Comparison of ENCODE assay signal across 18 cellular contexts in the genomic region with DNA sequence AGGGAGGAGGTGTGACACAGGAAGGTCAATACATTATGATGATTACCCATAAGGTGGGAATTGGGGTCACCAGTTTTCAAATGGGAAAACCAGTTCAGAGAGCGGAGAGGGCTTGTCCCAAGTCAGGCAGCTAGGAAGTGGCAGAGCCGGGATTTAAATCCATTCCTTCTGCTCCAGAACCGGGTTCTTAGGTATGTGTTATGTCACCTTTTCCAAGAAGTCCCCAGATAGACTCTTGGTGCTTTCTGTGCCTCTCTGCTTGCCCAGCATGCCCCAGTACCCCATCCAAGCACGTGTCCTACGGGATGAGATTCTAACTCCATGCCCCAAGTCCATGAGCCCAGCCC.
"Had no signal": no experiment of that assay in that cellular context is flagged by ENCODE, and none has a peak within 500 bp of the region (broad histone marks: within the 10 kb centered on the region; RNA-seq: fewer than 3 reads in every experiment).

No MANE protein-coding gene starts in this region.

- H3K36me3 Mint-ChIP-seq: stimulated activated naive B cell treated with anti-CD40 and anti-IgM and Interleukin-4, amounts not matched to agents 10 μg/mL and 1 μg/mL and 100 μg/mL, for 72 hours had no signal

- DNase-seq: activated CD4-positive, alpha-beta T cell treated with anti-CD3 and anti-CD28 coated beads, Interleukin-2, amount 50 U/mL, for 4 hours; activated CD4-positive, CD25-positive, alpha-beta regulatory T cell treated with anti-CD3 and anti-CD28 coated beads, Interleukin-2, amount 50 U/mL, for 72 hours; activated naive CD4-positive, alpha-beta T cell treated with Interleukin-2 at 50 U/mL for 16 hours; activated T-cell treated with anti-CD3 and anti-CD28 coated beads, Interleukin-2, amount 50 U/mL, for 48 hours; amniotic stem cell; brain microvascular endothelial cell; cerebellar nuclear complex; esophagus squamous epithelium; foreskin melanocyte; kidney; mesendoderm; SIG-M5; spleen; stimulated activated CD4-positive, alpha-beta T cell treated with anti-CD3 and anti-CD28 coated beads, Interleukin-1b, Interleukin-23, amount 100 ng/mL, for 48 hours; stimulated activated naive B cell treated with anti-CD40 and anti-IgM and Interleukin-4, amounts not matched to agents 10 μg/mL and 1 μg/mL and 100 μg/mL, for 72 hours had no signal

- H3K27ac Mint-ChIP-seq: progenitor cell of endocrine pancreas had no signal

- FAIRE-seq: kidney had no signal

- H3K9me3 ChIP-seq: esophagus squamous epithelium, heart right ventricle, spleen, tibial nerve had no signal

- H3K9me3 Mint-ChIP-seq: stimulated activated naive B cell treated with anti-CD40 and anti-IgM and Interleukin-4, amounts not matched to agents 10 μg/mL and 1 μg/mL and 100 μg/mL, for 72 hours had no signal

- H3K4me3 Mint-ChIP-seq: stimulated activated naive B cell treated with anti-CD40 and anti-IgM and Interleukin-4, amounts not matched to agents 10 μg/mL and 1 μg/mL and 100 μg/mL, for 72 hours had no signal

- H3K36me3 ChIP-seq: brain microvascular endothelial cell, esophagus squamous epithelium, heart right ventricle, spleen, tibial nerve had no signal
